1 cellular context compared by ENCODE assay signal in the genomic region with DNA sequence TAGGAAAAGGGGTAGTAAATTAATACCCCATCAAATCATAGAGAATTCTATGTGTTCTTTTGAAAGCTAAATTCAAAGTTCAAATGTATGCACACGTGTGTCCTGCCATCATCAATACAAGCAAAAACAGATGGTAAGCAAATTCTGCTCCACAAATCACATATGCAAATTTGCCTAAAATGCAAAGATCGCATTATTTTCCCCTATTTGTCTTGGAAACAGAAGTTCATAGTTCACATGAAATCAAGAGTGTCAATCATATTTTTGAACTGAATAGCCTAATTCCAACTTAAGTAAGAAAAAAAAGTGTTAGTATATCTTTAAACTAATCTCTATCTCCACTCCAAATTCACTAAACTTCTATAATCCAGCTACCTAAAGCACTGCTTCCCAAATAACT.
TF ChIP-seq lines count a peak whose summit lies in the region.

No MANE protein-coding gene starts in this region.

TF ChIP-seq in GM23338, 12 proteins besides CTCF, POLR2A, EP300 and RAD21 (continued from another document):
- TF ChIP-seq, protein P1, sequence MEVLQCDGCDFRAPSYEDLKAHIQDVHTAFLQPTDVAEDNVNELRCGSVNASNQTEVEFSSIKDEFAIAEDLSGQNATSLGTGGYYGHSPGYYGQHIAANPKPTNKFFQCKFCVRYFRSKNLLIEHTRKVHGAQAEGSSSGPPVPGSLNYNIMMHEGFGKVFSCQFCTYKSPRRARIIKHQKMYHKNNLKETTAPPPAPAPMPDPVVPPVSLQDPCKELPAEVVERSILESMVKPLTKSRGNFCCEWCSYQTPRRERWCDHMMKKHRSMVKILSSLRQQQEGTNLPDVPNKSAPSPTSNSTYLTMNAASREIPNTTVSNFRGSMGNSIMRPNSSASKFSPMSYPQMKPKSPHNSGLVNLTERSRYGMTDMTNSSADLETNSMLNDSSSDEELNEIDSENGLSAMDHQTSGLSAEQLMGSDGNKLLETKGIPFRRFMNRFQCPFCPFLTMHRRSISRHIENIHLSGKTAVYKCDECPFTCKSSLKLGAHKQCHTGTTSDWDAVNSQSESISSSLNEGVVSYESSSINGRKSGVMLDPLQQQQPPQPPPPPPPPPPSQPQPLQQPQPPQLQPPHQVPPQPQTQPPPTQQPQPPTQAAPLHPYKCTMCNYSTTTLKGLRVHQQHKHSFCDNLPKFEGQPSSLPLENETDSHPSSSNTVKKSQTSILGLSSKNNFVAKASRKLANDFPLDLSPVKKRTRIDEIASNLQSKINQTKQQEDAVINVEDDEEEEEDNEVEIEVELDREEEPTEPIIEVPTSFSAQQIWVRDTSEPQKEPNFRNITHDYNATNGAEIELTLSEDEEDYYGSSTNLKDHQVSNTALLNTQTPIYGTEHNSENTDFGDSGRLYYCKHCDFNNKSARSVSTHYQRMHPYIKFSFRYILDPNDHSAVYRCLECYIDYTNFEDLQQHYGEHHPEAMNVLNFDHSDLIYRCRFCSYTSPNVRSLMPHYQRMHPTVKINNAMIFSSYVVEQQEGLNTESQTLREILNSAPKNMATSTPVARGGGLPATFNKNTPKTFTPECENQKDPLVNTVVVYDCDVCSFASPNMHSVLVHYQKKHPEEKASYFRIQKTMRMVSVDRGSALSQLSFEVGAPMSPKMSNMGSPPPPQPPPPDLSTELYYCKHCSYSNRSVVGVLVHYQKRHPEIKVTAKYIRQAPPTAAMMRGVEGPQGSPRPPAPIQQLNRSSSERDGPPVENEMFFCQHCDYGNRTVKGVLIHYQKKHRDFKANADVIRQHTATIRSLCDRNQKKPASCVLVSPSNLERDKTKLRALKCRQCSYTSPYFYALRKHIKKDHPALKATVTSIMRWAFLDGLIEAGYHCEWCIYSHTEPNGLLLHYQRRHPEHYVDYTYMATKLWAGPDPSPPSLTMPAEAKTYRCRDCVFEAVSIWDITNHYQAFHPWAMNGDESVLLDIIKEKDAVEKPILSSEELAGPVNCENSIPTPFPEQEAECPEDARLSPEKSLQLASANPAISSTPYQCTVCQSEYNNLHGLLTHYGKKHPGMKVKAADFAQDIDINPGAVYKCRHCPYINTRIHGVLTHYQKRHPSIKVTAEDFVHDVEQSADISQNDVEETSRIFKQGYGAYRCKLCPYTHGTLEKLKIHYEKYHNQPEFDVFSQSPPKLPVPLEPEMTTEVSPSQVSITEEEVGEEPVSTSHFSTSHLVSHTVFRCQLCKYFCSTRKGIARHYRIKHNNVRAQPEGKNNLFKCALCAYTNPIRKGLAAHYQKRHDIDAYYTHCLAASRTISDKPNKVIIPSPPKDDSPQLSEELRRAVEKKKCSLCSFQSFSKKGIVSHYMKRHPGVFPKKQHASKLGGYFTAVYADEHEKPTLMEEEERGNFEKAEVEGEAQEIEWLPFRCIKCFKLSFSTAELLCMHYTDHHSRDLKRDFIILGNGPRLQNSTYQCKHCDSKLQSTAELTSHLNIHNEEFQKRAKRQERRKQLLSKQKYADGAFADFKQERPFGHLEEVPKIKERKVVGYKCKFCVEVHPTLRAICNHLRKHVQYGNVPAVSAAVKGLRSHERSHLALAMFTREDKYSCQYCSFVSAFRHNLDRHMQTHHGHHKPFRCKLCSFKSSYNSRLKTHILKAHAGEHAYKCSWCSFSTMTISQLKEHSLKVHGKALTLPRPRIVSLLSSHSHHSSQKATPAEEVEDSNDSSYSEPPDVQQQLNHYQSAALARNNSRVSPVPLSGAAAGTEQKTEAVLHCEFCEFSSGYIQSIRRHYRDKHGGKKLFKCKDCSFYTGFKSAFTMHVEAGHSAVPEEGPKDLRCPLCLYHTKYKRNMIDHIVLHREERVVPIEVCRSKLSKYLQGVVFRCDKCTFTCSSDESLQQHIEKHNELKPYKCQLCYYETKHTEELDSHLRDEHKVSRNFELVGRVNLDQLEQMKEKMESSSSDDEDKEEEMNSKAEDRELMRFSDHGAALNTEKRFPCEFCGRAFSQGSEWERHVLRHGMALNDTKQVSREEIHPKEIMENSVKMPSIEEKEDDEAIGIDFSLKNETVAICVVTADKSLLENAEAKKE (CRISPR knock-in tag; IDR thresholded peaks at IDR 0.05), result no peak
- no peak for TF ChIP-seq CREB1 (CRISPR knock-in tag; IDR thresholded peaks at IDR 0.05; ENCODE audit: low read depth)
- TF ChIP-seq ZNF331 (CRISPR knock-in tag; IDR thresholded peaks at IDR 0.05; ENCODE audit: low read depth), result no peak
- no peak for TF ChIP-seq NANOG (IDR thresholded peaks at IDR 0.05; ENCODE audit: borderline replicate concordance)
